ENCODE assay signal across 19 cellular contexts in genomic region chrX:140815868-140816267, GRCh38.
DNase-seq lines count a peak whose midpoint lies in the region; ATAC-seq and TF ChIP-seq lines count a peak whose summit lies in the region.
"Had no signal": no experiment of that assay in that cellular context is flagged by ENCODE, and none has a peak within 500 bp of the region (broad histone marks: within the 10 kb centered on the region; RNA-seq: fewer than 3 reads in every experiment).

No MANE protein-coding gene starts in this region.

- H3K27me3 Mint-ChIP-seq in mesothelial cell of epicardium (ENCODE audit: low read depth): no peaks in the 10 kb centered on the region
- no peaks in the 10 kb centered on the region for H3K27me3 Mint-ChIP-seq in activated CD8-positive, alpha-beta memory T cell treated with anti-CD3 and anti-CD28 coated beads, Interleukin-2, amount 10 ng/mL, durations not matched to agents 7 days and 5 days
- H3K27me3 Mint-ChIP-seq in activated CD4-positive, alpha-beta T cell treated with anti-CD3 and anti-CD28 coated beads, Interleukin-2, amount 10 ng/mL, durations not matched to agents 24 days and 14 days: no peaks in the 10 kb centered on the region
- H3K27me3 Mint-ChIP-seq: CD4-positive, alpha-beta T cell had no signal

- intact Hi-C loops in activated CD4-positive, alpha-beta T cell treated with anti-CD3 and anti-CD28 coated beads, Interleukin-2, amount 10 ng/mL, durations not matched to agents 24 days and 14 days (cut with micrococcal nuclease): no loop called here

- H3K4me2 ChIP-seq in DND-41 (ENCODE audit: insufficient read depth, low read length): no peak overlapping the region

- no peaks in the 10 kb centered on the region for H3K9me3 ChIP-seq in DND-41 (ENCODE audit: insufficient read depth, low read length, severe bottlenecking)
- H3K9me3 ChIP-seq: lower lobe of right lung had no signal

- TF ChIP-seq POLR2A in NB4 (IDR thresholded peaks at IDR 0.05; ENCODE audit: extremely low read depth, insufficient read length): no peak

- H3K27ac Mint-ChIP-seq in mesothelial cell of epicardium: peak overlapping the region; percentile 59
- no peak overlapping the region for H3K27ac Mint-ChIP-seq in activated CD8-positive, alpha-beta memory T cell treated with anti-CD3 and anti-CD28 coated beads, Interleukin-2, amount 10 ng/mL, durations not matched to agents 7 days and 5 days
- H3K27ac Mint-ChIP-seq in activated CD4-positive, alpha-beta T cell treated with anti-CD3 and anti-CD28 coated beads, Interleukin-2, amount 10 ng/mL, durations not matched to agents 24 days and 14 days: no peak overlapping the region
- H3K27ac Mint-ChIP-seq: CD4-positive, alpha-beta T cell had no signal

- no peak overlapping the region for H2AFZ ChIP-seq in DND-41 (ENCODE audit: low read depth, low read length)

- no peak for ATAC-seq in DND-41 (ENCODE audit: insufficient read depth, low read depth)
- no peak for ATAC-seq in activated CD8-positive, alpha-beta memory T cell treated with anti-CD3 and anti-CD28 coated beads, Interleukin-2, amount 10 ng/mL, durations not matched to agents 7 days and 5 days
- ATAC-seq: heart right ventricle, HepG2, lower lobe of right lung had no signal

- DNase-seq in DND-41 (peak; percentile 10), NB4 (ENCODE audit: low read depth) (peak; percentile 0), choroid plexus epithelial cell (ENCODE audit: low read depth) (peak; percentile 36), mesothelial cell of epicardium (ENCODE audit: low spot score in 2 of 2, unreplicated experiment in 2 of 2) (peak; percentile 27 to 45), COLO668 (lab: John Stamatoyannopoulos, UW; ENCODE audit: unreplicated experiment) (no peak), NCI-H2171 treated with DMSO at 0.1 percent for 48 hours (lab: John Stamatoyannopoulos, UW) (no peak)
- no peak for DNase-seq in activated CD8-positive, alpha-beta memory T cell treated with anti-CD3 and anti-CD28 coated beads, Interleukin-2, amount 10 ng/mL, durations not matched to agents 7 days and 5 days
- DNase-seq in activated CD4-positive, alpha-beta T cell treated with anti-CD3 and anti-CD28 coated beads, Interleukin-2, amount 10 ng/mL, durations not matched to agents 24 days and 14 days: no peak
- DNase-seq: activated T-cell treated with anti-CD3 and anti-CD28 coated beads, Interleukin-2, amount 50 U/mL, for 1 hour; adrenal gland; CD4-positive, alpha-beta T cell; heart right ventricle; lower lobe of right lung; NCI-H1694; NCI-H748 treated with DMSO at 0.1 percent for 48 hours; SHP77 treated with DMSO at 0.1 percent for 48 hours had no signal

- peaks cover 16% of the 10 kb centered on the region; the same call in 1 of the 2 replicates for H3K4me1 ChIP-seq in DND-41 (ENCODE audit: insufficient read depth, low read length)
- H3K4me1 ChIP-seq: adrenal gland, heart right ventricle, lower lobe of right lung had no signal

- peaks cover 36% of the 10 kb centered on the region for H3K9me3 Mint-ChIP-seq in mesothelial cell of epicardium
- no peaks in the 10 kb centered on the region for H3K9me3 Mint-ChIP-seq in activated CD8-positive, alpha-beta memory T cell treated with anti-CD3 and anti-CD28 coated beads, Interleukin-2, amount 10 ng/mL, durations not matched to agents 7 days and 5 days (ENCODE audit: low read depth)
- peaks cover 3% of the 10 kb centered on the region for H3K9me3 Mint-ChIP-seq in activated CD4-positive, alpha-beta T cell treated with anti-CD3 and anti-CD28 coated beads, Interleukin-2, amount 10 ng/mL, durations not matched to agents 24 days and 14 days
- H3K9me3 Mint-ChIP-seq: CD4-positive, alpha-beta T cell had no signal

- no peaks in the 10 kb centered on the region for H3K27me3 ChIP-seq in DND-41 (ENCODE audit: insufficient read depth, low read length, poor library complexity)
- H3K27me3 ChIP-seq: adrenal gland, heart right ventricle had no signal

- no peaks in the 10 kb centered on the region for H3K36me3 Mint-ChIP-seq in mesothelial cell of epicardium
- H3K36me3 Mint-ChIP-seq in activated CD8-positive, alpha-beta memory T cell treated with anti-CD3 and anti-CD28 coated beads, Interleukin-2, amount 10 ng/mL, durations not matched to agents 7 days and 5 days: no peaks in the 10 kb centered on the region
- H3K36me3 Mint-ChIP-seq in activated CD4-positive, alpha-beta T cell treated with anti-CD3 and anti-CD28 coated beads, Interleukin-2, amount 10 ng/mL, durations not matched to agents 24 days and 14 days (ENCODE audit: low read depth): no peaks in the 10 kb centered on the region

- H3K27ac ChIP-seq in DND-41 (ENCODE audit: low read length): no peak overlapping the region
- H3K27ac ChIP-seq: adrenal gland, heart right ventricle, lower lobe of right lung, skin epidermis, VCaP had no signal

- H3K4me3 Mint-ChIP-seq in mesothelial cell of epicardium: no peak overlapping the region
- no peak overlapping the region for H3K4me3 Mint-ChIP-seq in activated CD8-positive, alpha-beta memory T cell treated with anti-CD3 and anti-CD28 coated beads, Interleukin-2, amount 10 ng/mL, durations not matched to agents 7 days and 5 days
- no peak overlapping the region for H3K4me3 Mint-ChIP-seq in activated CD4-positive, alpha-beta T cell treated with anti-CD3 and anti-CD28 coated beads, Interleukin-2, amount 10 ng/mL, durations not matched to agents 24 days and 14 days
- H3K4me3 Mint-ChIP-seq: CD4-positive, alpha-beta T cell had no signal

- H3K9ac ChIP-seq in DND-41 (ENCODE audit: low read depth, low read length): no peak overlapping the region

- peaks cover 8% of the 10 kb centered on the region for H3K4me1 Mint-ChIP-seq in mesothelial cell of epicardium
- no peaks in the 10 kb centered on the region for H3K4me1 Mint-ChIP-seq in activated CD8-positive, alpha-beta memory T cell treated with anti-CD3 and anti-CD28 coated beads, Interleukin-2, amount 10 ng/mL, durations not matched to agents 7 days and 5 days
- no peaks in the 10 kb centered on the region for H3K4me1 Mint-ChIP-seq in activated CD4-positive, alpha-beta T cell treated with anti-CD3 and anti-CD28 coated beads, Interleukin-2, amount 10 ng/mL, durations not matched to agents 24 days and 14 days

- H3K4me3 ChIP-seq in DND-41 (ENCODE audit: low read depth in 1 of 2, low read length in 2 of 2): no peak overlapping the region
- no peak overlapping the region for H3K4me3 ChIP-seq in NB4 (ENCODE audit: low read depth, low read length)
- no peak overlapping the region for H3K4me3 ChIP-seq in choroid plexus epithelial cell (ENCODE audit: low read depth, low read length)
- H3K4me3 ChIP-seq: adrenal gland, heart right ventricle, lower lobe of right lung, skin epidermis had no signal

- no peak for TF ChIP-seq CTCF in DND-41 (IDR thresholded peaks at IDR 0.05; ENCODE audit: borderline replicate concordance, extremely low read depth, low read length, poor library complexity, severe bottlenecking)
- no peak for TF ChIP-seq CTCF in NB4 (IDR thresholded peaks at IDR 0.05; ENCODE audit: low read depth, low read length)
- TF ChIP-seq CTCF in choroid plexus epithelial cell (conservative IDR thresholded peaks at IDR 0.05; ENCODE audit: low read depth, low read length): no peak
- no peak for TF ChIP-seq CTCF in mesothelial cell of epicardium (IDR thresholded peaks at IDR 0.05; ENCODE audit: unreplicated experiment)

- H3K36me3 ChIP-seq in DND-41 (ENCODE audit: insufficient read depth, low read length): no peaks in the 10 kb centered on the region
- H3K36me3 ChIP-seq: adrenal gland, heart right ventricle, lower lobe of right lung had no signal

- no peaks in the 10 kb centered on the region for H3K79me2 ChIP-seq in DND-41 (ENCODE audit: insufficient read depth, low read length)

- H4K20me1 ChIP-seq in DND-41 (ENCODE audit: insufficient read depth, low read length): no peaks in the 10 kb centered on the region

- CTCF ChIA-PET in activated CD8-positive, alpha-beta memory T cell treated with anti-CD3 and anti-CD28 coated beads, Interleukin-2, amount 10 ng/mL, durations not matched to agents 7 days and 5 days (lab: Charles Lee): no interaction called here

Comparison
In these comparisons a context has a peak if more than half of its experiments do, and no peak if none do; other contexts are left out.
1. DNase-seq: peak in DND-41 (single experiment), NB4 (single experiment), choroid plexus epithelial cell (single experiment) and mesothelial cell of epicardium (2 of 2); none in activated CD8-positive, alpha-beta memory T cell treated with anti-CD3 and anti-CD28 coated beads, Interleukin-2, amount 10 ng/mL, durations not matched to agents 7 days and 5 days (single experiment), COLO668 (single experiment), NCI-H2171 treated with DMSO at 0.1 percent for 48 hours (single experiment) and activated CD4-positive, alpha-beta T cell treated with anti-CD3 and anti-CD28 coated beads, Interleukin-2, amount 10 ng/mL, durations not matched to agents 24 days and 14 days (single experiment).